In genomic region chr11:69203901-69204245, GRCh38 we compare ENCODE assay signal across 24 cellular contexts. TPM values are rescaled to one million over a fixed set of nuclear protein-coding genes. Genes with fewer than 3 reads are reported as not detected.
"Had no signal": no experiment of that assay in that cellular context is flagged by ENCODE, and none has a peak within 500 bp of the region (broad histone marks: within the 10 kb centered on the region; RNA-seq: fewer than 3 reads in every experiment).

No MANE protein-coding gene starts in this region.

- H3K4me3 ChIP-seq: dorsolateral prefrontal cortex, heart left ventricle, mucosa of descending colon, neural progenitor cell, pancreas, psoas muscle, right lobe of liver, spleen, transverse colon had no signal

- H3K4me3 Mint-ChIP-seq: naive thymus-derived CD8-positive, alpha-beta T cell; neural progenitor cell; stimulated activated memory B cell treated with anti-CD40 and anti-IgM and Interleukin-4, amounts not matched to agents 10 μg/mL and 1 μg/mL and 100 μg/mL, for 72 hours; stimulated activated naive CD8-positive, alpha-beta T cell treated with anti-CD3 and anti-CD28 coated beads, Interleukin-15, Interleukin-2, amounts not matched to agents 100 ng/mL and 50 ng/mL, for 24 hours had no signal

- H3K27ac ChIP-seq: dorsolateral prefrontal cortex, heart left ventricle, neural progenitor cell, pancreas, psoas muscle, right lobe of liver, spleen, transverse colon had no signal

- ATAC-seq: esophagus mucosa; heart left ventricle; mucosa of descending colon; naive thymus-derived CD8-positive, alpha-beta T cell; pancreas; psoas muscle had no signal

- H3K4me1 ChIP-seq: pancreas, psoas muscle, right lobe of liver, spleen, transverse colon had no signal

- H3K36me3 ChIP-seq: heart left ventricle, neural progenitor cell, pancreas, right lobe of liver, spleen, transverse colon had no signal

- H3K27me3 ChIP-seq: neural progenitor cell, pancreas, right lobe of liver, transverse colon had no signal

- FAIRE-seq: endometrium, frontal cortex, pancreas had no signal

- DNase-seq: cortex of kidney; effector CD8-positive, alpha-beta T cell; heart left ventricle; hippocampal formation; kidney glomerular epithelial cell; mucosa of descending colon; naive thymus-derived CD8-positive, alpha-beta T cell; nucleus accumbens; psoas muscle; stimulated activated CD4-positive, alpha-beta T cell treated with anti-CD3 and anti-CD28 coated beads, Interleukin-15, amount 100 ng/mL, for 24 hours; stimulated activated CD4-positive, alpha-beta T cell treated with anti-CD3 and anti-CD28 coated beads, Interleukin-1b, Interleukin-23, amount 100 ng/mL, for 48 hours; stimulated activated CD4-positive, alpha-beta T cell treated with anti-CD3 and anti-CD28 coated beads, Interleukin-4, amount 100 ng/mL, for 24 hours; transverse colon had no signal

- H3K36me3 Mint-ChIP-seq: neural progenitor cell; stimulated activated memory B cell treated with anti-CD40 and anti-IgM and Interleukin-4, amounts not matched to agents 10 μg/mL and 1 μg/mL and 100 μg/mL, for 72 hours had no signal

- H3K9me3 ChIP-seq: mucosa of descending colon, pancreas, right lobe of liver, transverse colon had no signal

- H3K27ac Mint-ChIP-seq: naive thymus-derived CD8-positive, alpha-beta T cell; neural progenitor cell; stimulated activated memory B cell treated with anti-CD40 and anti-IgM and Interleukin-4, amounts not matched to agents 10 μg/mL and 1 μg/mL and 100 μg/mL, for 72 hours; stimulated activated naive CD8-positive, alpha-beta T cell treated with anti-CD3 and anti-CD28 coated beads, Interleukin-15, Interleukin-2, amounts not matched to agents 100 ng/mL and 50 ng/mL, for 24 hours had no signal

RNA-seq across cellular contexts. Expression of gene SMIM38, which starts 48.1 kb away (rescaled TPM):
- total RNA-seq: glomerular endothelial cell, right lobe of liver had no signal
